Comparison of ENCODE assay signal across 15 cellular contexts in genomic region chr9:121771418-121771817, GRCh38.
A peak's percentile ranks its signal among the peaks of the same experiment; 100 is the strongest.
DNase-seq lines count a peak whose midpoint lies in the region; ATAC-seq, FAIRE-seq and TF ChIP-seq lines count a peak whose summit lies in the region.
"Had no signal": no experiment of that assay in that cellular context is flagged by ENCODE, and none has a peak within 500 bp of the region (broad histone marks: within the 10 kb centered on the region; RNA-seq: fewer than 3 reads in every experiment).

No MANE protein-coding gene starts in this region.

- no TSS peak for BruUV-seq in endothelial cell of umbilical vein (replicated peaks; lab: Mats Ljungman, UMichigan)

- H3K14ac ChIP-seq in neuronal stem cell (ENCODE audit: low read length), result no peak overlapping the region

- no CpG with 5 or more reads among the region's 5 CpGs for WGBS in neuronal stem cell (ENCODE audit: extremely low coverage in 2 of 2, insufficient read length in 2 of 2, insufficient replicate concordance in 1 of 2), 2 donors

- H2AFZ ChIP-seq in endothelial cell of umbilical vein (ENCODE audit: low read depth, low read length) (no peak overlapping the region), neuronal stem cell (ENCODE audit: low read length) (no peak overlapping the region), Karpas-422 (ENCODE audit: low read length) (no peak overlapping the region)

- dilution Hi-C loops in endothelial cell of umbilical vein (cut with MboI; ENCODE audit: extremely low pct_ligation_motif_present, low sequenced_read_pairs), result no loop called here

- peaks cover 3% of the 10 kb centered on the region for H3K79me1 ChIP-seq in neuronal stem cell (ENCODE audit: low read depth, low read length)

- H3K4me1 Mint-ChIP-seq in WTC11, result no peaks in the 10 kb centered on the region
- H3K4me1 Mint-ChIP-seq: activated naive CD4-positive, alpha-beta T cell treated with anti-CD3 and anti-CD28 coated beads, Interleukin-2, amount 50 U/mL, for 24 hours had no signal

- no peaks in the 10 kb centered on the region for H3K9me1 ChIP-seq in endothelial cell of umbilical vein (replicated peaks; ENCODE audit: control insufficient read depth, extremely low read depth, insufficient read depth, low read length)

- H2BK12ac ChIP-seq in neuronal stem cell (ENCODE audit: low read length), result no peak overlapping the region

- no peaks in the 10 kb centered on the region for H3K27me3 ChIP-seq in endothelial cell of umbilical vein (ENCODE audit: control insufficient read depth in 2 of 2, insufficient read depth in 2 of 2, low read length in 2 of 2)
- no peaks in the 10 kb centered on the region for H3K27me3 ChIP-seq in neuronal stem cell (ENCODE audit: control insufficient read depth in 3 of 3, insufficient read depth in 3 of 3, low read depth in 1 of 3, low read length in 3 of 3)
- H3K27me3 ChIP-seq in thoracic aorta (replicated peaks; ENCODE audit: insufficient read depth), result no peaks in the 10 kb centered on the region
- H3K27me3 ChIP-seq in Karpas-422 (ENCODE audit: low read length), result no peaks in the 10 kb centered on the region

- H3K9ac ChIP-seq in endothelial cell of umbilical vein (replicated peaks; ENCODE audit: extremely low read depth, insufficient read depth, low read length), result peak overlapping the region; percentile 5
- H3K9ac ChIP-seq in neuronal stem cell (ENCODE audit: low read depth, low read length, poor library complexity), result no peak overlapping the region
- H3K9ac ChIP-seq in Karpas-422 (ENCODE audit: low read length), result no peak overlapping the region

- no peak for FAIRE-seq in endothelial cell of umbilical vein (lab: Jason Lieb, UNC)
- FAIRE-seq: frontal cortex had no signal

- H3K4me3 ChIP-seq in endothelial cell of umbilical vein (replicated peaks in 1 of 3; ENCODE audit: insufficient read depth in 1 of 3, low read depth in 1 of 3, low read length in 3 of 3) (no peak overlapping the region), neuronal stem cell (ENCODE audit: low read length in 2 of 2) (no peak overlapping the region), thoracic aorta (peak overlapping the region; percentile 28), Karpas-422 (ENCODE audit: low read length) (no peak overlapping the region)
- H3K4me3 ChIP-seq: lower lobe of right lung had no signal

- TF ChIP-seq CTCF in RWPE1 (conservative IDR thresholded peaks at IDR 0.05; ENCODE audit: low read depth), result no peak
- TF ChIP-seq CTCF in endothelial cell of umbilical vein (IDR thresholded peaks at IDR 0.05; ENCODE audit: extremely low read depth in 1 of 2, insufficient read depth in 1 of 2, low read depth in 1 of 2, low read length in 2 of 2), result no peak
- no peak for TF ChIP-seq CTCF in thoracic aorta (IDR thresholded peaks at IDR 0.05)
- no peak for TF ChIP-seq CTCF in WTC11 (IDR thresholded peaks at IDR 0.05)

- H3K4me2 ChIP-seq in endothelial cell of umbilical vein (ENCODE audit: insufficient read depth, low read length), result no peak overlapping the region
- no peak overlapping the region for H3K4me2 ChIP-seq in neuronal stem cell (ENCODE audit: insufficient read depth, low read length, poor library complexity, severe bottlenecking)
- no peak overlapping the region for H3K4me2 ChIP-seq in Karpas-422 (ENCODE audit: low read depth, low read length, poor library complexity, severe bottlenecking)

- H3K36me3 ChIP-seq in endothelial cell of umbilical vein (ENCODE audit: control insufficient read depth in 2 of 2, extremely low read depth in 1 of 2, insufficient read depth in 2 of 2, low read length in 2 of 2) (peaks cover 0 to 64% of the 10 kb centered on the region in 2 experiments), neuronal stem cell (replicated peaks in 1 of 2; ENCODE audit: control insufficient read depth in 2 of 2, insufficient read depth in 2 of 2, low read length in 2 of 2) (peaks cover 70 to 97% of the 10 kb centered on the region in 2 donors), thoracic aorta (peaks cover 66% of the 10 kb centered on the region), Karpas-422 (ENCODE audit: insufficient read depth, low read length) (no peaks in the 10 kb centered on the region)

- no peaks in the 10 kb centered on the region for H4K20me1 ChIP-seq in endothelial cell of umbilical vein (replicated peaks; ENCODE audit: control insufficient read depth, extremely low read depth, insufficient read depth, low read length)
- no peaks in the 10 kb centered on the region for H4K20me1 ChIP-seq in Karpas-422 (ENCODE audit: insufficient read depth, low read depth, low read length)

- no peak overlapping the region for H2BK15ac ChIP-seq in neuronal stem cell (ENCODE audit: low read length)

- no peak overlapping the region for H3K4ac ChIP-seq in neuronal stem cell (ENCODE audit: low read length)

- H3K4me3 Mint-ChIP-seq in WTC11, result no peak overlapping the region
- H3K4me3 Mint-ChIP-seq: activated naive CD4-positive, alpha-beta T cell treated with anti-CD3 and anti-CD28 coated beads, Interleukin-2, amount 50 U/mL, for 24 hours; T-helper 2 cell treated with Interferon-gamma antibody and Interleukin-4, amounts not matched to agents 5 μg/mL and 100 μg/mL, for 36 hours had no signal

- ATAC-seq in thoracic aorta (ENCODE audit: insufficient number of reproducible peaks, low FRiP score, low read depth) (no peak), WTC11 (no peak)

- DNase-seq in RWPE1 (ENCODE audit: low spot score) (no peak), endothelial cell of umbilical vein (ENCODE audit: low read depth, low spot score) (no peak), neuronal stem cell (ENCODE audit: low spot score) (no peak), thoracic aorta (ENCODE audit: low spot score) (no peak), Karpas-422 (no peak), NCI-H446 (lab: John Stamatoyannopoulos, UW) (no peak), WTC11 (ENCODE audit: low spot score) (no peak), HEK293T (ENCODE audit: extremely low spot score) (no peak)
- DNase-seq: activated CD4-positive, alpha-beta T cell treated with anti-CD3 and anti-CD28 coated beads for 48 hours; lower lobe of right lung; NCI-H1048; NCI-H2171 treated with DMSO at 0.1 percent for 48 hours had no signal

- no peak overlapping the region for H2AK5ac ChIP-seq in neuronal stem cell (ENCODE audit: low read depth, low read length)

- no peak overlapping the region for H3K23ac ChIP-seq in neuronal stem cell (ENCODE audit: low read depth, low read length, poor library complexity)

- peak overlapping the region; percentile 58 for H2BK5ac ChIP-seq in neuronal stem cell (ENCODE audit: low read length)

- H3K9me3 Mint-ChIP-seq in WTC11, result no peaks in the 10 kb centered on the region
- H3K9me3 Mint-ChIP-seq: activated naive CD4-positive, alpha-beta T cell treated with anti-CD3 and anti-CD28 coated beads, Interleukin-2, amount 50 U/mL, for 24 hours; T-helper 2 cell treated with Interferon-gamma antibody and Interleukin-4, amounts not matched to agents 5 μg/mL and 100 μg/mL, for 36 hours had no signal

- H2BK120ac ChIP-seq in neuronal stem cell (ENCODE audit: low read depth, low read length), result no peak overlapping the region

- H3K9me3 ChIP-seq in endothelial cell of umbilical vein (replicated peaks; ENCODE audit: control insufficient read depth, insufficient read depth, low read length) (no peaks in the 10 kb centered on the region), neuronal stem cell (replicated peaks in 1 of 2; ENCODE audit: control insufficient read depth in 2 of 2, insufficient read depth in 1 of 2, low read depth in 1 of 2, low read length in 2 of 2) (no peaks in the 10 kb centered on the region), thoracic aorta (no peaks in the 10 kb centered on the region), Karpas-422 (ENCODE audit: low read length) (no peaks in the 10 kb centered on the region)
- H3K9me3 ChIP-seq: lower lobe of right lung had no signal

- peak overlapping the region; percentile 52 for H3K18ac ChIP-seq in neuronal stem cell (ENCODE audit: low read length)

- no peak for TF ChIP-seq POLR2A in endothelial cell of umbilical vein (IDR thresholded peaks at IDR 0.05; ENCODE audit: low read depth, low read length)

- POLR2A ChIA-PET in RWPE1 (lab: Yijun Ruan, JAX; ENCODE audit: low non-redundant PET), result no interaction called here
- POLR2A ChIA-PET in endothelial cell of umbilical vein (lab: Charles Lee), result no interaction called here
- POLR2A ChIA-PET in WTC11 (lab: Charles Lee), result interaction anchor here (0.6 kb wide), 1 partner anchor 15 kb away, joined by 4 read pairs; no protein-coding TSS in a partner anchor
- POLR2A ChIA-PET in HEK293T (lab: Yijun Ruan, JAX), result no interaction called here

- intact Hi-C loops in endothelial cell of umbilical vein (cut with micrococcal nuclease), result no loop called here

- no peak overlapping the region for H4K8ac ChIP-seq in neuronal stem cell (ENCODE audit: low read depth, low read length)

- H3K27ac ChIP-seq in RWPE1, result peak overlapping the region; percentile 8
- H3K27ac ChIP-seq in endothelial cell of umbilical vein (ENCODE audit: insufficient read depth, low read depth, low read length), result peak overlapping the region; percentile 54
- no peak overlapping the region for H3K27ac ChIP-seq in neuronal stem cell (replicated peaks; ENCODE audit: low read length)
- H3K27ac ChIP-seq in thoracic aorta, result peak overlapping the region; percentile 90 to 91
- no peak overlapping the region for H3K27ac ChIP-seq in Karpas-422 (ENCODE audit: low read length)
- H3K27ac ChIP-seq: lower lobe of right lung had no signal

- no peak overlapping the region for H3K27ac Mint-ChIP-seq in WTC11
- H3K27ac Mint-ChIP-seq: activated naive CD4-positive, alpha-beta T cell treated with anti-CD3 and anti-CD28 coated beads, Interleukin-2, amount 50 U/mL, for 24 hours; T-helper 2 cell treated with Interferon-gamma antibody and Interleukin-4, amounts not matched to agents 5 μg/mL and 100 μg/mL, for 36 hours had no signal

- no peak overlapping the region for H4K91ac ChIP-seq in neuronal stem cell (ENCODE audit: low read depth, low read length, poor library complexity)

- H3K9me2 ChIP-seq in Karpas-422 (replicated peaks; ENCODE audit: insufficient read depth, low read length), result no peaks in the 10 kb centered on the region

- H3K4me1 ChIP-seq in endothelial cell of umbilical vein (ENCODE audit: control insufficient read depth, extremely low read depth, insufficient read depth, low read length), result peaks cover 13% of the 10 kb centered on the region
- peaks cover 0 to 1% of the 10 kb centered on the region in 2 donors for H3K4me1 ChIP-seq in neuronal stem cell (ENCODE audit: control insufficient read depth in 2 of 2, insufficient read depth in 1 of 2, low read depth in 1 of 2, low read length in 2 of 2)
- H3K4me1 ChIP-seq in thoracic aorta (ENCODE audit: control insufficient read depth in 1 of 2, low read depth in 2 of 2), result peaks cover 40 to 54% of the 10 kb centered on the region in 2 donors
- H3K4me1 ChIP-seq in Karpas-422 (ENCODE audit: low read length), result no peaks in the 10 kb centered on the region
- H3K4me1 ChIP-seq: lower lobe of right lung had no signal

- CTCF ChIA-PET in RWPE1 (lab: Yijun Ruan, JAX) (interaction anchor here (0.6 to 0.8 kb wide), 2 partner anchors 71 to 88 kb away, joined by 3 to 4 read pairs; no protein-coding TSS in a partner anchor), endothelial cell of umbilical vein (lab: Charles Lee) (interaction anchor here (0.6 kb wide), 1 partner anchor 81 kb away, joined by 3 read pairs; no protein-coding TSS in a partner anchor), WTC11 (lab: Charles Lee) (no interaction called here), HEK293T (lab: Yijun Ruan, JAX) (no interaction called here)

- H3K27me3 Mint-ChIP-seq in WTC11 (ENCODE audit: low read depth), result no peaks in the 10 kb centered on the region

- peaks cover 33% of the 10 kb centered on the region for H3K36me3 Mint-ChIP-seq in WTC11
- H3K36me3 Mint-ChIP-seq: activated naive CD4-positive, alpha-beta T cell treated with anti-CD3 and anti-CD28 coated beads, Interleukin-2, amount 50 U/mL, for 24 hours had no signal

- H3K79me2 ChIP-seq in endothelial cell of umbilical vein (ENCODE audit: control insufficient read depth, insufficient read depth, low read length), result no peaks in the 10 kb centered on the region
- H3K79me2 ChIP-seq in Karpas-422 (ENCODE audit: low read length), result no peaks in the 10 kb centered on the region

Comparison
In these comparisons a context has a peak if more than half of its experiments do, and no peak if none do; other contexts are left out.
1. H3K27ac ChIP-seq: peak in RWPE1 (single experiment), endothelial cell of umbilical vein (single experiment) and thoracic aorta (2 of 2); none in neuronal stem cell (single experiment) and Karpas-422 (single experiment).
2. CTCF ChIA-PET loops: an anchor here in RWPE1 (0.6 to 0.8 kb wide) and endothelial cell of umbilical vein (0.6 kb wide); none called in WTC11 and HEK293T.